9 cellular contexts compared by ENCODE assay signal in genomic region chr5:2756211-2756746, GRCh38. TPM values are rescaled to one million over a fixed set of nuclear protein-coding genes. Genes with fewer than 3 reads are reported as not detected.
DNase-seq lines count a peak whose midpoint lies in the region; ATAC-seq and TF ChIP-seq lines count a peak whose summit lies in the region.
"Had no signal": no experiment of that assay in that cellular context is flagged by ENCODE, and none has a peak within 500 bp of the region (broad histone marks: within the 10 kb centered on the region; RNA-seq: fewer than 3 reads in every experiment).

No MANE protein-coding gene starts in this region.

- H3K9me2 ChIP-seq in neural cell (ENCODE audit: insufficient read depth, low read length) = no peaks in the 10 kb centered on the region

- peaks cover 19% of the 10 kb centered on the region for H3K4me1 ChIP-seq in KMS-11 (ENCODE audit: low read depth, poor library complexity, severe bottlenecking)

- H4K20me1 ChIP-seq in KMS-11 (ENCODE audit: insufficient read depth) (no peaks in the 10 kb centered on the region), neural cell (ENCODE audit: insufficient read depth) (no peaks in the 10 kb centered on the region)

- no peak for TF ChIP-seq RAD21 in neural cell (conservative IDR thresholded peaks at IDR 0.05)

- TF ChIP-seq EP300 in neural cell (conservative IDR thresholded peaks at IDR 0.05; ENCODE audit: poor library complexity, severe bottlenecking) = no peak

- no peaks in the 10 kb centered on the region for H3K36me3 ChIP-seq in KMS-11 (ENCODE audit: insufficient read depth)
- no peaks in the 10 kb centered on the region for H3K36me3 ChIP-seq in neural cell (ENCODE audit: insufficient read depth, low read length)

- H2AFZ ChIP-seq in KMS-11 (ENCODE audit: low read depth) (peak overlapping the region; percentile 45), neural cell (ENCODE audit: low read depth, low read length) (no peak overlapping the region)

- no peak overlapping the region; the same call in 1 of the 2 replicates for H3K4me2 ChIP-seq in KMS-11
- H3K4me2 ChIP-seq in neural cell (ENCODE audit: low read length) = peak overlapping the region; percentile 45

- H3K27me3 ChIP-seq in KMS-11 (ENCODE audit: insufficient read depth, low read depth) = no peaks in the 10 kb centered on the region
- peaks cover 76% of the 10 kb centered on the region for H3K27me3 ChIP-seq in neural cell (ENCODE audit: insufficient read depth, low read depth, low read length)

- in situ Hi-C loops in KBM-7 (cut with MboI; ENCODE audit: low pct_unique_long_range_greater_than_20kb, low sequenced_read_pairs) = no loop called here

- H3K4me3 ChIP-seq in KMS-11 (IDR thresholded peaks at IDR 0.05; ENCODE audit: insufficient read depth, low read depth, low read length) = no peak overlapping the region
- H3K4me3 ChIP-seq in neural cell (ENCODE audit: low read length) = peak overlapping the region; percentile 70

- no peaks in the 10 kb centered on the region for H3K9me3 ChIP-seq in neural cell (ENCODE audit: low read length)

- H3F3A ChIP-seq in neural cell (ENCODE audit: insufficient read depth, low read length, poor library complexity, severe bottlenecking) = no peaks in the 10 kb centered on the region

- H3K9ac ChIP-seq in KMS-11 = peak overlapping the region; percentile 56
- H3K9ac ChIP-seq in neural cell (ENCODE audit: low read length) = peak overlapping the region; percentile 3

- DNase-seq in AG09319 (ENCODE audit: extremely low read depth, low read depth) (peak; percentile 34), epithelial cell of prostate (ENCODE audit: low read depth, low spot score) (no peak), KBM-7 (no peak), hippocampal formation (lab: John Stamatoyannopoulos, UW) (no peak), GM19240 (ENCODE audit: insufficient read length, low spot score) (no peak)
- DNase-seq: NCI-H2171 had no signal

- H3K27ac ChIP-seq in KMS-11 = peak overlapping the region; percentile 56; the same call in 1 of the 2 replicates
- peak overlapping the region; percentile 48 for H3K27ac ChIP-seq in epithelial cell of prostate
- no peak overlapping the region for H3K27ac ChIP-seq in neural cell (ENCODE audit: low read length)

- TF ChIP-seq CTCF in AG09319 (IDR thresholded peaks at IDR 0.05; ENCODE audit: low read depth, low read length) (no peak), KMS-11 (conservative IDR thresholded peaks at IDR 0.05; ENCODE audit: low read depth, low read length) (no peak), neural cell (IDR thresholded peaks at IDR 0.05; ENCODE audit: poor library complexity, severe bottlenecking) (no peak)

- no peak for ATAC-seq in HG03045 (IDR thresholded peaks at IDR 0.05; ENCODE audit: unreplicated experiment)

- H3K79me2 ChIP-seq in KMS-11 (ENCODE audit: insufficient read depth, low read depth) (no peaks in the 10 kb centered on the region), neural cell (replicated peaks; ENCODE audit: insufficient read depth, low read length) (no peaks in the 10 kb centered on the region)

TF ChIP-seq in neural cell, 6 proteins besides CTCF, POLR2A, EP300 and RAD21:
- TF ChIP-seq MXI1 (conservative IDR thresholded peaks at IDR 0.05; ENCODE audit: poor library complexity, severe bottlenecking) (no peak), TAF1 (IDR thresholded peaks at IDR 0.05; ENCODE audit: low read depth) (no peak), EZH2 (IDR thresholded peaks at IDR 0.05; ENCODE audit: borderline replicate concordance, insufficient read depth, low read length, poor library complexity, severe bottlenecking) (peak; percentile 58), REST (IDR thresholded peaks at IDR 0.05; ENCODE audit: borderline replicate concordance) (no peak), POLR2AphosphoS5 (IDR thresholded peaks at IDR 0.05) (no peak)

RNA-seq across cellular contexts. Expression of gene IRX2, which starts 4.8 kb away (rescaled TPM):
- 0.16 and 0.95 TPM in 2 replicates for polyA plus RNA-seq in neural cell
- polyA minus RNA-seq in neural cell = 0.49 and 0.93 TPM in 2 replicates
